Comparison of ENCODE assay signal across 34 cellular contexts in genomic region chr14:23460960-23461359, GRCh38. TPM values are rescaled to one million over a fixed set of nuclear protein-coding genes. Genes with fewer than 3 reads are reported as not detected.
"Had no signal": no experiment of that assay in that cellular context is flagged by ENCODE, and none has a peak within 500 bp of the region (broad histone marks: within the 10 kb centered on the region; RNA-seq: fewer than 3 reads in every experiment).

No MANE protein-coding gene starts in this region.

- H3K9me3 ChIP-seq: heart right ventricle, left lung, suprapubic skin, transverse colon, vagina had no signal

- H3K4me2 ChIP-seq: neural progenitor cell, smooth muscle cell had no signal

- H3K27ac Mint-ChIP-seq: naive thymus-derived CD4-positive, alpha-beta T cell; nephron; neural progenitor cell; progenitor cell of endocrine pancreas; stimulated activated naive CD8-positive, alpha-beta T cell treated with anti-CD3 and anti-CD28 coated beads, Interleukin-15, amount 100 ng/mL, for 72 hours had no signal

- DNase-seq: dorsolateral prefrontal cortex; effector CD4-positive, alpha-beta T cell; foreskin fibroblast; glutamatergic neuron; heart right ventricle; hippocampal formation; left cardiac atrium; left lung; mesenchymal stem cell; midbrain; naive thymus-derived CD4-positive, alpha-beta T cell; stimulated activated CD4-positive, alpha-beta T cell treated with anti-CD3 and anti-CD28 coated beads, Interleukin-12 subunit alpha, Interleukin-12 subunit beta, amount 100 ng/mL, for 4 hours; stimulated activated CD4-positive, alpha-beta T cell treated with anti-CD3 and anti-CD28 coated beads, Interleukin-1b, Interleukin-23, amount 100 ng/mL, for 48 hours; stimulated activated CD4-positive, alpha-beta T cell treated with anti-CD3 and anti-CD28 coated beads, Interleukin-4, amount 100 ng/mL, for 1 hour; stimulated activated CD8-positive, alpha-beta memory T cell treated with anti-CD3 and anti-CD28 coated beads, Interleukin-4, amount 100 ng/mL, for 48 hours; stimulated activated naive CD4-positive, alpha-beta T cell; stimulated activated naive CD8-positive, alpha-beta T cell treated with anti-CD3 and anti-CD28 coated beads, Interleukin-15, amount 100 ng/mL, for 72 hours; transverse colon had no signal

- H3K4me1 Mint-ChIP-seq: naive thymus-derived CD4-positive, alpha-beta T cell; nephron; neural progenitor cell; stimulated activated naive CD8-positive, alpha-beta T cell treated with anti-CD3 and anti-CD28 coated beads, Interleukin-15, amount 100 ng/mL, for 72 hours had no signal

- H3K4me3 ChIP-seq: dorsolateral prefrontal cortex, heart right ventricle, left lung, neural progenitor cell, smooth muscle cell, suprapubic skin, transverse colon, vagina had no signal

- H3K79me2 ChIP-seq: parathyroid adenoma had no signal

- H3K9me3 Mint-ChIP-seq: naive thymus-derived CD4-positive, alpha-beta T cell; nephron; neural progenitor cell; stimulated activated naive CD8-positive, alpha-beta T cell treated with anti-CD3 and anti-CD28 coated beads, Interleukin-15, amount 100 ng/mL, for 72 hours had no signal

- H2AFZ ChIP-seq: neural progenitor cell, parathyroid adenoma had no signal

- H3K36me3 Mint-ChIP-seq: naive thymus-derived CD4-positive, alpha-beta T cell; neural progenitor cell had no signal

- H3K27ac ChIP-seq: dorsolateral prefrontal cortex, epithelial cell of prostate, heart right ventricle, left lung, neural progenitor cell, parathyroid adenoma, suprapubic skin, transverse colon, vagina had no signal

- H3K27me3 ChIP-seq: dorsolateral prefrontal cortex, transverse colon, vagina had no signal

- H3K9ac ChIP-seq: neural progenitor cell, parathyroid adenoma had no signal

- ATAC-seq: esophagus mucosa; heart right ventricle; left cardiac atrium; left lung; naive thymus-derived CD4-positive, alpha-beta T cell; sciatic nerve; stimulated activated naive CD8-positive, alpha-beta T cell treated with anti-CD3 and anti-CD28 coated beads, Interleukin-15, amount 100 ng/mL, for 72 hours had no signal

- H3K36me3 ChIP-seq: heart right ventricle, left lung, neural progenitor cell, suprapubic skin, transverse colon, vagina had no signal

- H3K4me3 Mint-ChIP-seq: naive thymus-derived CD4-positive, alpha-beta T cell; nephron; neural progenitor cell; stimulated activated naive CD8-positive, alpha-beta T cell treated with anti-CD3 and anti-CD28 coated beads, Interleukin-15, amount 100 ng/mL, for 72 hours had no signal

- FAIRE-seq: islet of Langerhans had no signal

- H3K4me1 ChIP-seq: heart right ventricle, left lung, neural progenitor cell, parathyroid adenoma, suprapubic skin, vagina had no signal

RNA-seq across cellular contexts. Expression of gene MYH7, which starts 25.5 kb away (rescaled TPM):
- total RNA-seq: kidney epithelial cell; lung microvascular endothelial cell; naive thymus-derived CD4-positive, alpha-beta T cell; osteoblast; progenitor cell of endocrine pancreas; smooth muscle cell; suprapubic skin; vagina had no signal
- polyA plus RNA-seq: naive thymus-derived CD4-positive, alpha-beta T cell; smooth muscle cell had no signal

RNA-seq across cellular contexts. Expression of gene MYH6, which starts 52.9 kb away (rescaled TPM):
- total RNA-seq: esophagus mucosa, kidney epithelial cell, lung microvascular endothelial cell, mucosa of gallbladder, osteoblast, sciatic nerve, smooth muscle cell, suprapubic skin, ureter, vagina had no signal
- polyA plus RNA-seq: naive thymus-derived CD4-positive, alpha-beta T cell had no signal
